In genomic region chr1:159141584-159142518, GRCh38 we compare ENCODE assay signal across 11 cellular contexts. TPM values are rescaled to one million over a fixed set of nuclear protein-coding genes. Genes with fewer than 3 reads are reported as not detected.
A peak's percentile ranks its signal among the peaks of the same experiment; 100 is the strongest.
DNase-seq lines count a peak whose midpoint lies in the region; ATAC-seq and TF ChIP-seq lines count a peak whose summit lies in the region.
"Had no signal": no experiment of that assay in that cellular context is flagged by ENCODE, and none has a peak within 500 bp of the region (broad histone marks: within the 10 kb centered on the region; RNA-seq: fewer than 3 reads in every experiment).

No MANE protein-coding gene starts in this region.

- H3K4me1 Mint-ChIP-seq in glutamatergic neuron (ENCODE audit: low read depth, unreplicated experiment) = peaks cover 5% of the 10 kb centered on the region

- peaks cover 2% of the 10 kb centered on the region for H3K9me3 Mint-ChIP-seq in glutamatergic neuron (ENCODE audit: unreplicated experiment)

- in situ Hi-C loops in SK-MEL-5 (cut with HindIII; ENCODE audit: low pct_unique_long_range_greater_than_20kb, low sequenced_read_pairs) = no loop called here

- H3K4me3 ChIP-seq in GM12865 (ENCODE audit: low read depth, low read length) = no peak overlapping the region

- no peak overlapping the region for H3K4me3 Mint-ChIP-seq in glutamatergic neuron (ENCODE audit: unreplicated experiment)

- H3K27me3 Mint-ChIP-seq in glutamatergic neuron (ENCODE audit: unreplicated experiment) = peaks cover 4% of the 10 kb centered on the region

- no peaks in the 10 kb centered on the region for H3K36me3 Mint-ChIP-seq in glutamatergic neuron (ENCODE audit: unreplicated experiment)

- no peak overlapping the region for H3K27ac Mint-ChIP-seq in glutamatergic neuron (ENCODE audit: unreplicated experiment)

- no peak for TF ChIP-seq CTCF in GM12865 (IDR thresholded peaks at IDR 0.05; ENCODE audit: insufficient read depth, low read depth, low read length, missing control alignments)
- TF ChIP-seq CTCF in glutamatergic neuron (IDR thresholded peaks at IDR 0.05; ENCODE audit: partially characterized antibody, unreplicated experiment) = no peak

- ATAC-seq in HG03139 (IDR thresholded peaks at IDR 0.05; ENCODE audit: unreplicated experiment) = no peak
- ATAC-seq: HCT116 had no signal

- DNase-seq in 8988T (peak; percentile 10), GM12865 (ENCODE audit: low read depth) (peak; percentile 5), SK-MEL-5 (ENCODE audit: low read depth, low spot score) (peak; percentile 31), glutamatergic neuron (peak; percentile 90), NCI-H187 treated with DMSO at 0.1 percent for 48 hours (lab: John Stamatoyannopoulos, UW) (no peak), HK-2 (ENCODE audit: unreplicated experiment) (no peak)
- DNase-seq in stimulated activated naive CD4-positive, alpha-beta T cell treated with Interleukin-2 at 50 U/mL for 16 hours (lab: John Stamatoyannopoulos, UW) = no peak
- DNase-seq: DND-41, NCI-H446 treated with DMSO at 0.1 percent for 48 hours had no signal

RNA-seq across cellular contexts. Expression of gene CADM3, which starts 29.6 kb away (rescaled TPM):
- 1.5 and 1.7 TPM in 2 replicates for total RNA-seq in SK-MEL-5 (2014; rRNA removed; shearing (Covaris generic))
- 6.6 and 7.1 TPM in 2 replicates for polyA plus RNA-seq in SK-MEL-5 (2015; cell fraction: cytosol; rRNA removed)
- polyA plus RNA-seq in SK-MEL-5 (2015; cell fraction: nucleus; rRNA removed) = 1.1 and 2.3 TPM in 2 replicates
- 165 TPM for total RNA-seq in glutamatergic neuron (ENCODE audit: unreplicated experiment)

Comparison
In these comparisons a context has a peak if more than half of its experiments do, and no peak if none do; other contexts are left out.
1. DNase-seq: peak in 8988T (single experiment), GM12865 (single experiment), SK-MEL-5 (single experiment) and glutamatergic neuron (single experiment); none in NCI-H187 treated with DMSO at 0.1 percent for 48 hours (single experiment), stimulated activated naive CD4-positive, alpha-beta T cell treated with Interleukin-2 at 50 U/mL for 16 hours (single experiment) and HK-2 (single experiment).
2. RNA of gene CADM3, which starts 29.6 kb away (total RNA-seq): 165 TPM in glutamatergic neuron (single experiment); 1.5 to 1.7 TPM in SK-MEL-5; every median in the first group is over 10 times any median in the second.